15 cellular contexts compared by ENCODE assay signal in genomic region chr2:28748176-28748575, GRCh38. TPM values are rescaled to one million over a fixed set of nuclear protein-coding genes. Genes with fewer than 3 reads are reported as not detected.
DNase-seq lines count a peak whose midpoint lies in the region; ATAC-seq, FAIRE-seq and TF ChIP-seq lines count a peak whose summit lies in the region.
"Had no signal": no experiment of that assay in that cellular context is flagged by ENCODE, and none has a peak within 500 bp of the region (broad histone marks: within the 10 kb centered on the region; RNA-seq: fewer than 3 reads in every experiment).

No MANE protein-coding gene starts in this region.

- H3K9me3 ChIP-seq in mucosa of rectum (ENCODE audit: control insufficient read depth in 2 of 2, low read length in 2 of 2) (no peaks in the 10 kb centered on the region), tibial nerve (no peaks in the 10 kb centered on the region), PC-9 (ENCODE audit: insufficient read depth, low read depth) (no peaks in the 10 kb centered on the region)

- H3K9ac ChIP-seq in mucosa of rectum (ENCODE audit: low read depth in 1 of 2, low read length in 2 of 2), result no peak overlapping the region
- H3K9ac ChIP-seq: GM23248 had no signal

- H3K36me3 Mint-ChIP-seq in activated naive CD4-positive, alpha-beta T cell treated with anti-CD3 and anti-CD28 coated beads for 36 hours (ENCODE audit: low read depth), result peaks cover 10% of the 10 kb centered on the region
- peaks cover 8% of the 10 kb centered on the region for H3K36me3 Mint-ChIP-seq in activated T-helper 1 cell treated with anti-CD3 and anti-CD28 coated beads, Interleukin-12 subunit alpha, Interleukin-12 subunit beta, Interleukin-2, Interleukin-4 antibody, amounts not matched to agents 30 ng/mL and 10 ng/mL and 1 ng/mL, durations not matched to agents 14 hours and 24 hours and 36 hours (ENCODE audit: low read depth)

- CTCF ChIA-PET in activated naive CD4-positive, alpha-beta T cell treated with anti-CD3 and anti-CD28 coated beads for 36 hours (lab: Charles Lee), result interaction anchor here (0.9 to 6.5 kb wide), 3 partner anchors 26 to 182 kb away, joined by 3 to 49 read pairs (median 3); no protein-coding TSS in a partner anchor
- CTCF ChIA-PET in PC-9 (lab: Charles Lee), result no interaction called here

- no TSS peak for BruUV-seq in PC-9 (replicated peaks; lab: Mats Ljungman, UMichigan)

- peaks cover 30% of the 10 kb centered on the region for H3K4me1 Mint-ChIP-seq in activated naive CD4-positive, alpha-beta T cell treated with anti-CD3 and anti-CD28 coated beads for 36 hours (ENCODE audit: low read depth)
- H3K4me1 Mint-ChIP-seq in activated T-helper 1 cell treated with anti-CD3 and anti-CD28 coated beads, Interleukin-12 subunit alpha, Interleukin-12 subunit beta, Interleukin-2, Interleukin-4 antibody, amounts not matched to agents 30 ng/mL and 10 ng/mL and 1 ng/mL, durations not matched to agents 14 hours and 24 hours and 36 hours (ENCODE audit: low read depth), result peaks cover 38% of the 10 kb centered on the region

- no peaks in the 10 kb centered on the region for H3K27me3 Mint-ChIP-seq in activated naive CD4-positive, alpha-beta T cell treated with anti-CD3 and anti-CD28 coated beads for 36 hours (ENCODE audit: low read depth)
- H3K27me3 Mint-ChIP-seq in activated T-helper 1 cell treated with anti-CD3 and anti-CD28 coated beads, Interleukin-12 subunit alpha, Interleukin-12 subunit beta, Interleukin-2, Interleukin-4 antibody, amounts not matched to agents 30 ng/mL and 10 ng/mL and 1 ng/mL, durations not matched to agents 14 hours and 24 hours and 36 hours (ENCODE audit: insufficient read depth), result peaks cover 4% of the 10 kb centered on the region

- H3F3A ChIP-seq in PC-9 (ENCODE audit: insufficient read depth, low read depth), result peaks cover 25% of the 10 kb centered on the region

- peak overlapping the region in 1 of 2 donors; percentile 28 for H3K4me3 ChIP-seq in mucosa of rectum (ENCODE audit: low read length in 2 of 2)
- no peak overlapping the region for H3K4me3 ChIP-seq in tibial nerve
- no peak overlapping the region for H3K4me3 ChIP-seq in PC-9
- H3K4me3 ChIP-seq: GM23248, K562 had no signal

- peak overlapping the region; percentile 25 for H3K4me3 Mint-ChIP-seq in activated naive CD4-positive, alpha-beta T cell treated with anti-CD3 and anti-CD28 coated beads for 36 hours
- peak overlapping the region; percentile 62 for H3K4me3 Mint-ChIP-seq in activated T-helper 1 cell treated with anti-CD3 and anti-CD28 coated beads, Interleukin-12 subunit alpha, Interleukin-12 subunit beta, Interleukin-2, Interleukin-4 antibody, amounts not matched to agents 30 ng/mL and 10 ng/mL and 1 ng/mL, durations not matched to agents 14 hours and 24 hours and 36 hours

- peaks cover 30% of the 10 kb centered on the region for H3K79me2 ChIP-seq in PC-9 (ENCODE audit: low read depth)

- POLR2A ChIA-PET in PC-9 (lab: Charles Lee; ENCODE audit: unreplicated experiment), result interaction anchor here (0.7 kb wide), 1 partner anchor 21 kb away, joined by 4 read pairs; no protein-coding TSS in a partner anchor

- no peaks in the 10 kb centered on the region for H4K20me1 ChIP-seq in PC-9 (ENCODE audit: insufficient read depth)

- H3K4me2 ChIP-seq in PC-9, result no peak overlapping the region

- H3K36me3 ChIP-seq in mucosa of rectum (ENCODE audit: control insufficient read depth in 2 of 2, insufficient read depth in 2 of 2, low read length in 2 of 2), result no peaks in the 10 kb centered on the region
- H3K36me3 ChIP-seq in tibial nerve, result no peaks in the 10 kb centered on the region
- H3K36me3 ChIP-seq in PC-9 (ENCODE audit: low read depth), result no peaks in the 10 kb centered on the region

- no peak for FAIRE-seq in GM12891 (lab: Jason Lieb, UNC)
- FAIRE-seq: D721Med, K562 had no signal

- no peaks in the 10 kb centered on the region for H3K9me2 ChIP-seq in PC-9 (ENCODE audit: insufficient read depth)

- no peaks in the 10 kb centered on the region for H3K9me3 Mint-ChIP-seq in activated naive CD4-positive, alpha-beta T cell treated with anti-CD3 and anti-CD28 coated beads for 36 hours
- no peaks in the 10 kb centered on the region for H3K9me3 Mint-ChIP-seq in activated T-helper 1 cell treated with anti-CD3 and anti-CD28 coated beads, Interleukin-12 subunit alpha, Interleukin-12 subunit beta, Interleukin-2, Interleukin-4 antibody, amounts not matched to agents 30 ng/mL and 10 ng/mL and 1 ng/mL, durations not matched to agents 14 hours and 24 hours and 36 hours

- TF ChIP-seq POLR2A in tibial nerve (IDR thresholded peaks at IDR 0.05) (no peak), GM12891 (IDR thresholded peaks at IDR 0.05; ENCODE audit: low read depth, low read length) (no peak)

- no peak for ATAC-seq in GM18520 (IDR thresholded peaks at IDR 0.05; ENCODE audit: unreplicated experiment)
- ATAC-seq: K562 had no signal

- H3K4me1 ChIP-seq in mucosa of rectum (ENCODE audit: control insufficient read depth in 2 of 2, insufficient read depth in 2 of 2, low read length in 2 of 2) (peaks cover 20 to 30% of the 10 kb centered on the region in 2 donors), tibial nerve (peaks cover 0 to 37% (median 26%) of the 10 kb centered on the region in 4 donors), PC-9 (replicated peaks; ENCODE audit: insufficient read depth) (peaks cover 19% of the 10 kb centered on the region)

- TF ChIP-seq CTCF in tibial nerve (IDR thresholded peaks at IDR 0.05) (no peak), PC-9 (conservative IDR thresholded peaks at IDR 0.05) (no peak)

- no peak overlapping the region for H2AFZ ChIP-seq in PC-9
- H2AFZ ChIP-seq: GM23248 had no signal

- 92 to 95% methylated on average over 2 of the region's 2 CpGs for WGBS in tibial nerve, 2 donors

- no peaks in the 10 kb centered on the region for H3K27me3 ChIP-seq in mucosa of rectum (ENCODE audit: control insufficient read depth in 2 of 2, insufficient read depth in 2 of 2, low read length in 2 of 2)
- no peaks in the 10 kb centered on the region for H3K27me3 ChIP-seq in tibial nerve
- H3K27me3 ChIP-seq in PC-9 (ENCODE audit: insufficient read depth, low read depth), result no peaks in the 10 kb centered on the region

- peak overlapping the region; percentile 86 for H3K27ac Mint-ChIP-seq in activated naive CD4-positive, alpha-beta T cell treated with anti-CD3 and anti-CD28 coated beads for 36 hours
- H3K27ac Mint-ChIP-seq in activated T-helper 1 cell treated with anti-CD3 and anti-CD28 coated beads, Interleukin-12 subunit alpha, Interleukin-12 subunit beta, Interleukin-2, Interleukin-4 antibody, amounts not matched to agents 30 ng/mL and 10 ng/mL and 1 ng/mL, durations not matched to agents 14 hours and 24 hours and 36 hours, result peak overlapping the region; percentile 40

- TF ChIP-seq EP300 in tibial nerve (IDR thresholded peaks at IDR 0.05), result no peak

- peak; percentile 15 for DNase-seq in activated naive CD4-positive, alpha-beta T cell treated with anti-CD3 and anti-CD28 coated beads for 36 hours
- DNase-seq in activated naive CD4-positive, alpha-beta T cell (lab: John Stamatoyannopoulos, UW), result no peak
- no peak for DNase-seq in activated T-helper 1 cell treated with anti-CD3 and anti-CD28 coated beads, Interleukin-12 subunit alpha, Interleukin-12 subunit beta, Interleukin-2, Interleukin-4 antibody, amounts not matched to agents 30 ng/mL and 10 ng/mL and 1 ng/mL, durations not matched to agents 14 hours and 24 hours and 36 hours (ENCODE audit: low spot score)
- DNase-seq in tibial nerve (ENCODE audit: low spot score in 2 of 2) (no peak), GM12891 (ENCODE audit: insufficient read length, low spot score) (no peak), PC-9 (no peak)
- DNase-seq: activated CD8-positive, alpha-beta memory T cell treated with anti-CD3 and anti-CD28 coated beads for 24 hours; amygdala; GM23248; NCI-H526; substantia nigra had no signal

- H3K27ac ChIP-seq in mucosa of rectum (ENCODE audit: low read depth in 2 of 2, low read length in 2 of 2) (peak overlapping the region; percentile 41 to 49), tibial nerve (peak overlapping the region in 3 of 4 donors; percentile 99 to 100 (median 100)), PC-9 (no peak overlapping the region)
- H3K27ac ChIP-seq: GM23248 had no signal

- intact Hi-C loops in activated naive CD4-positive, alpha-beta T cell treated with anti-CD3 and anti-CD28 coated beads for 36 hours (cut with micrococcal nuclease), result no loop called here
- intact Hi-C loops in activated T-helper 1 cell treated with anti-CD3 and anti-CD28 coated beads, Interleukin-12 subunit alpha, Interleukin-12 subunit beta, Interleukin-2, Interleukin-4 antibody, amounts not matched to agents 30 ng/mL and 10 ng/mL and 1 ng/mL, durations not matched to agents 14 hours and 24 hours and 36 hours (cut with micrococcal nuclease), result no loop called here
- intact Hi-C loops in PC-9 (cut with micrococcal nuclease; ENCODE audit: unreplicated experiment), result no loop called here

TF ChIP-seq in GM12891, 5 proteins besides CTCF, POLR2A, EP300 and RAD21:
- TF ChIP-seq TAF1 (IDR thresholded peaks at IDR 0.05; ENCODE audit: low read depth, low read length) (no peak), PAX5 (IDR thresholded peaks at IDR 0.05; ENCODE audit: insufficient read depth, low read length, severe bottlenecking) (no peak), SPI1 (IDR thresholded peaks at IDR 0.05; ENCODE audit: low read depth, low read length) (no peak), POLR2AphosphoS5 (IDR thresholded peaks at IDR 0.05; ENCODE audit: low read depth, low read length) (no peak), POU2F2 (IDR thresholded peaks at IDR 0.05; ENCODE audit: low read depth, low read length) (no peak)

RNA-seq across cellular contexts. Expression of gene PPP1CB, which starts 3.5 kb away (rescaled TPM):
- total RNA-seq in activated naive CD4-positive, alpha-beta T cell treated with anti-CD3 and anti-CD28 coated beads for 36 hours, result 100 to 1,000 TPM; 235 to 239 TPM
- 262 and 268 TPM in 2 replicates for total RNA-seq in activated T-helper 1 cell treated with anti-CD3 and anti-CD28 coated beads, Interleukin-12 subunit alpha, Interleukin-12 subunit beta, Interleukin-2, Interleukin-4 antibody, amounts not matched to agents 30 ng/mL and 10 ng/mL and 1 ng/mL, durations not matched to agents 14 hours and 24 hours and 36 hours
- 100 to 1,000 TPM; 105 to 335 (median 230) TPM for total RNA-seq in tibial nerve
- polyA plus RNA-seq in GM12891 (2012; ENCODE audit: low read depth, missing spikeins), result 32.1 TPM
- total RNA-seq in PC-9 (2021), result 231 and 260 TPM in 2 replicates
